ENCODE assay signal across 7 cellular contexts in genomic region chr1:120561767-120562166, GRCh38.
A peak's percentile ranks its signal among the peaks of the same experiment; 100 is the strongest.
DNase-seq lines count a peak whose midpoint lies in the region; ATAC-seq and TF ChIP-seq lines count a peak whose summit lies in the region.
"Not testable (repeated sequence)": the region's sequence is repeated elsewhere in the genome, so short reads cannot be mapped to it uniquely, and the experiment has no call there.

No MANE protein-coding gene starts in this region.

- CTCF ChIA-PET in CD4-positive, alpha-beta memory T cell (lab: Charles Lee; ENCODE audit: partially characterized antibody); activated CD8-positive, alpha-beta T cell treated with anti-CD3 and anti-CD28 coated beads, Interleukin-2, amount 10 ng/mL, durations not matched to agents 7 days and 5 days (lab: Charles Lee): not testable (repeated sequence)

- H4K20me1 ChIP-seq in MM.1S (ENCODE audit: insufficient read depth, low read length), result not testable (repeated sequence)

- intact Hi-C loops in CD4-positive, alpha-beta memory T cell (cut with micrococcal nuclease); natural killer cell (cut with micrococcal nuclease): not testable (repeated sequence)

- H3K27ac Mint-ChIP-seq in CD4-positive, alpha-beta memory T cell, result peak overlapping the region in 6 of 7 donors; percentile 6 to 52 (median 34)
- H3K27ac Mint-ChIP-seq in activated CD8-positive, alpha-beta T cell treated with anti-CD3 and anti-CD28 coated beads, Interleukin-2, amount 10 ng/mL, durations not matched to agents 7 days and 5 days; central memory CD8-positive, alpha-beta T cell (ENCODE audit: low read depth); natural killer cell: not testable (repeated sequence)

- H3K27ac ChIP-seq in CD4-positive, alpha-beta memory T cell (ENCODE audit: low read depth, low read length); MM.1S (ENCODE audit: low read length): not testable (repeated sequence)

- H3K36me3 ChIP-seq in CD4-positive, alpha-beta memory T cell (ENCODE audit: insufficient read depth, low read length); MM.1S (replicated peaks; ENCODE audit: insufficient read depth, low read length): not testable (repeated sequence)

- not testable (repeated sequence) for H3K79me2 ChIP-seq in MM.1S (ENCODE audit: low read length)

- H3K4me1 Mint-ChIP-seq in CD4-positive, alpha-beta memory T cell; activated CD8-positive, alpha-beta T cell treated with anti-CD3 and anti-CD28 coated beads, Interleukin-2, amount 10 ng/mL, durations not matched to agents 7 days and 5 days (ENCODE audit: low read depth); central memory CD8-positive, alpha-beta T cell; natural killer cell: not testable (repeated sequence)

- peak; percentile 59 to 71 (median 69) for DNase-seq in CD4-positive, alpha-beta memory T cell
- DNase-seq in MM.1S, result peak; percentile 37
- DNase-seq in T-helper 22 cell (ENCODE audit: low read depth), result peak; percentile 27
- not testable (repeated sequence) for DNase-seq in activated CD8-positive, alpha-beta T cell treated with anti-CD3 and anti-CD28 coated beads, Interleukin-2, amount 10 ng/mL, durations not matched to agents 7 days and 5 days; natural killer cell
- DNase-seq in central memory CD8-positive, alpha-beta T cell (ENCODE audit: low spot score in 2 of 2), result peak in 1 of 2 donors; percentile 32

- not testable (repeated sequence) for H3K9me3 ChIP-seq in CD4-positive, alpha-beta memory T cell (ENCODE audit: control insufficient read depth in 1 of 2, low read length in 2 of 2); MM.1S (replicated peaks; ENCODE audit: insufficient read depth, low read length)

- H3K9ac ChIP-seq in MM.1S (ENCODE audit: low read length), result not testable (repeated sequence)

- H3K4me3 ChIP-seq in CD4-positive, alpha-beta memory T cell (ENCODE audit: low read length in 2 of 2); MM.1S (ENCODE audit: low read length): not testable (repeated sequence)

- H3K27me3 ChIP-seq in CD4-positive, alpha-beta memory T cell (ENCODE audit: insufficient read depth, low read length); MM.1S (replicated peaks; ENCODE audit: insufficient read depth, low read length): not testable (repeated sequence)

- POLR2A ChIA-PET in CD4-positive, alpha-beta memory T cell (lab: Charles Lee; ENCODE audit: partially characterized antibody); activated CD8-positive, alpha-beta T cell treated with anti-CD3 and anti-CD28 coated beads, Interleukin-2, amount 10 ng/mL, durations not matched to agents 7 days and 5 days (lab: Charles Lee): not testable (repeated sequence)

- TF ChIP-seq CTCF in MM.1S (IDR thresholded peaks at IDR 0.05; ENCODE audit: low read length); natural killer cell (IDR thresholded peaks at IDR 0.05): not testable (repeated sequence)

- not testable (repeated sequence) for H3K4me2 ChIP-seq in MM.1S (ENCODE audit: low read depth, low read length)

- H3K9me3 Mint-ChIP-seq in CD4-positive, alpha-beta memory T cell; activated CD8-positive, alpha-beta T cell treated with anti-CD3 and anti-CD28 coated beads, Interleukin-2, amount 10 ng/mL, durations not matched to agents 7 days and 5 days (ENCODE audit: insufficient read depth); central memory CD8-positive, alpha-beta T cell; natural killer cell: not testable (repeated sequence)

- H3K27me3 Mint-ChIP-seq in CD4-positive, alpha-beta memory T cell; activated CD8-positive, alpha-beta T cell treated with anti-CD3 and anti-CD28 coated beads, Interleukin-2, amount 10 ng/mL, durations not matched to agents 7 days and 5 days (ENCODE audit: low read depth); central memory CD8-positive, alpha-beta T cell; natural killer cell (ENCODE audit: low read depth in 2 of 2): not testable (repeated sequence)

- ATAC-seq in GM18858 (IDR thresholded peaks at IDR 0.05; ENCODE audit: unreplicated experiment) (peak; percentile 23), natural killer cell (peak in 2 of 3 donors; percentile 34 to 39)
- ATAC-seq in activated CD8-positive, alpha-beta T cell treated with anti-CD3 and anti-CD28 coated beads, Interleukin-2, amount 10 ng/mL, durations not matched to agents 7 days and 5 days, result peak; percentile 12
- peak; percentile 88 for ATAC-seq in central memory CD8-positive, alpha-beta T cell (replicated peaks; ENCODE audit: extremely low read depth, poor library complexity, severe bottlenecking)

- H3K4me1 ChIP-seq in CD4-positive, alpha-beta memory T cell (ENCODE audit: insufficient read depth, low read length); MM.1S (ENCODE audit: low read length): not testable (repeated sequence)

- H3F3A ChIP-seq in MM.1S (ENCODE audit: insufficient read depth, low read length), result not testable (repeated sequence)

- H2AFZ ChIP-seq in MM.1S (ENCODE audit: low read length), result not testable (repeated sequence)

- H3K36me3 Mint-ChIP-seq in CD4-positive, alpha-beta memory T cell; activated CD8-positive, alpha-beta T cell treated with anti-CD3 and anti-CD28 coated beads, Interleukin-2, amount 10 ng/mL, durations not matched to agents 7 days and 5 days (ENCODE audit: low read depth); central memory CD8-positive, alpha-beta T cell (ENCODE audit: insufficient read depth); natural killer cell: not testable (repeated sequence)

- peak overlapping the region in 6 of 8 donors; percentile 16 to 76 (median 33) for H3K4me3 Mint-ChIP-seq in CD4-positive, alpha-beta memory T cell
- not testable (repeated sequence) for H3K4me3 Mint-ChIP-seq in activated CD8-positive, alpha-beta T cell treated with anti-CD3 and anti-CD28 coated beads, Interleukin-2, amount 10 ng/mL, durations not matched to agents 7 days and 5 days; central memory CD8-positive, alpha-beta T cell; natural killer cell

- not testable (repeated sequence) for H3K9me2 ChIP-seq in MM.1S (replicated peaks; ENCODE audit: insufficient read depth, low read length)

Comparison
In these comparisons a context has a peak if more than half of its experiments do, and no peak if none do; other contexts are left out.
1. ATAC-seq: peak in every context shown above with its lines; median percentile 88 in central memory CD8-positive, alpha-beta T cell; 36 in natural killer cell; 23 in GM18858; 12 in activated CD8-positive, alpha-beta T cell treated with anti-CD3 and anti-CD28 coated beads, Interleukin-2, amount 10 ng/mL, durations not matched to agents 7 days and 5 days.